10 cellular contexts compared by ENCODE assay signal in genomic region chr6:101401792-101402617, GRCh38. TPM values are rescaled to one million over a fixed set of nuclear protein-coding genes. Genes with fewer than 3 reads are reported as not detected.
A peak's percentile ranks its signal among the peaks of the same experiment; 100 is the strongest.
DNase-seq lines count a peak whose midpoint lies in the region; ATAC-seq and FAIRE-seq lines count a peak whose summit lies in the region.
"Had no signal": no experiment of that assay in that cellular context is flagged by ENCODE, and none has a peak within 500 bp of the region (broad histone marks: within the 10 kb centered on the region; RNA-seq: fewer than 3 reads in every experiment).

No MANE protein-coding gene starts in this region.

- no peak for FAIRE-seq in RCC 7860 (lab: Jason Lieb, UNC)

- peak; percentile 82 for ATAC-seq in Right ventricle myocardium inferior
- no peak for ATAC-seq in GM21619 (IDR thresholded peaks at IDR 0.05; ENCODE audit: unreplicated experiment)
- ATAC-seq in HG03521 (IDR thresholded peaks at IDR 0.05; ENCODE audit: unreplicated experiment) = no peak

- intact Hi-C loops in Right ventricle myocardium inferior (cut with DNase I) = no loop called here
- intact Hi-C loops in cardiac septum (cut with DNase I) = no loop called here

- peak; percentile 58 for DNase-seq in Right ventricle myocardium inferior (ENCODE audit: missing footprints)
- DNase-seq in cardiac septum (ENCODE audit: low spot score) = no peak
- DNase-seq in astrocyte of the hippocampus (ENCODE audit: low read depth, low spot score) = peak; percentile 67
- DNase-seq in RCC 7860 (ENCODE audit: low spot score) = no peak
- DNase-seq in GDM1 (lab: John Stamatoyannopoulos, UW) = no peak
- DNase-seq: activated naive CD4-positive, alpha-beta T cell had no signal

- peak overlapping the region; percentile 53 for H3K4me3 ChIP-seq in iPS-11a (ENCODE audit: low read depth, low read length)

RNA-seq across cellular contexts. Expression of gene GRIK2, which starts 8.5 kb away (rescaled TPM):
- total RNA-seq in Right ventricle myocardium inferior = 2.7 TPM
- total RNA-seq in cardiac septum = 0.67 TPM
- total RNA-seq: T-helper 2 cell treated with Interferon-gamma antibody and Interleukin-4, amounts not matched to agents 100 ng/mL and 5 ng/mL, for 36 hours had no signal

Comparison
In these comparisons a context has a peak if more than half of its experiments do, and no peak if none do; other contexts are left out.
1. DNase-seq: peak in Right ventricle myocardium inferior (single experiment) and astrocyte of the hippocampus (single experiment); none in cardiac septum (single experiment), RCC 7860 (single experiment) and GDM1 (single experiment).